22 cellular contexts compared by ENCODE assay signal in genomic region chr22:20448630-20449029, GRCh38.
"Had no signal": no experiment of that assay in that cellular context is flagged by ENCODE, and none has a peak within 500 bp of the region (broad histone marks: within the 10 kb centered on the region; RNA-seq: fewer than 3 reads in every experiment).

No MANE protein-coding gene starts in this region.

- H3K9me3 Mint-ChIP-seq: effector memory CD8-positive, alpha-beta T cell; memory B cell; naive B cell; natural killer cell treated with Interleukin-12 subunit alpha and Interleukin-12 subunit beta and Interleukin-15 and Interleukin-18, amount 100 ng/mL, for 72 hours; neural crest cell; stimulated activated naive B cell treated with anti-CD40 and anti-IgM and Interleukin-4, amounts not matched to agents 10 μg/mL and 1 μg/mL and 100 μg/mL, for 72 hours; stimulated activated naive CD8-positive, alpha-beta T cell treated with anti-CD3 and anti-CD28 coated beads, Interleukin-15, Interleukin-2, amounts not matched to agents 100 ng/mL and 50 ng/mL, for 24 hours had no signal

- H3K27me3 Mint-ChIP-seq: effector memory CD8-positive, alpha-beta T cell; memory B cell; naive B cell; natural killer cell treated with Interleukin-12 subunit alpha and Interleukin-12 subunit beta and Interleukin-15 and Interleukin-18, amount 100 ng/mL, for 72 hours; stimulated activated naive B cell treated with anti-CD40 and anti-IgM and Interleukin-4, amounts not matched to agents 10 μg/mL and 1 μg/mL and 100 μg/mL, for 72 hours; stimulated activated naive CD8-positive, alpha-beta T cell treated with anti-CD3 and anti-CD28 coated beads, Interleukin-15, Interleukin-2, amounts not matched to agents 100 ng/mL and 50 ng/mL, for 24 hours had no signal

- H3K4me1 ChIP-seq: psoas muscle, right lobe of liver, tibial nerve, upper lobe of right lung, uterus had no signal

- H3K9me3 ChIP-seq: neutrophil, psoas muscle, right lobe of liver, thoracic aorta, tibial nerve, upper lobe of right lung, uterus had no signal

- ATAC-seq: effector memory CD8-positive, alpha-beta T cell; left lobe of liver; natural killer cell treated with Interleukin-12 subunit alpha and Interleukin-12 subunit beta and Interleukin-15 and Interleukin-18, amount 100 ng/mL, for 72 hours; psoas muscle; right lobe of liver; stimulated activated naive B cell treated with anti-CD40 and anti-IgM and Interleukin-4, amounts not matched to agents 10 μg/mL and 1 μg/mL and 100 μg/mL, for 72 hours; upper lobe of right lung had no signal

- H3K36me3 Mint-ChIP-seq: natural killer cell treated with Interleukin-12 subunit alpha and Interleukin-12 subunit beta and Interleukin-15 and Interleukin-18, amount 100 ng/mL, for 72 hours had no signal

- H3K4me1 Mint-ChIP-seq: memory B cell, naive B cell had no signal

- H3K27ac ChIP-seq: coronary artery, neutrophil, psoas muscle, right lobe of liver, thoracic aorta, tibial nerve, upper lobe of right lung, uterus had no signal

- H3K27me3 ChIP-seq: neutrophil, right lobe of liver, tibial nerve, upper lobe of right lung, uterus had no signal

- DNase-seq: dermis blood vessel endothelial cell; effector memory CD8-positive, alpha-beta T cell; head of caudate nucleus; naive B cell; small intestine; stimulated activated CD4-positive, alpha-beta T cell treated with anti-CD3 and anti-CD28 coated beads, Interleukin-15, amount 100 ng/mL, for 24 hours; stimulated activated CD4-positive, alpha-beta T cell treated with anti-CD3 and anti-CD28 coated beads, Interleukin-2, amount 100 ng/mL, for 48 hours; stimulated activated naive B cell treated with anti-CD40 and anti-IgM and Interleukin-4, amounts not matched to agents 10 μg/mL and 1 μg/mL and 100 μg/mL, for 72 hours; upper lobe of right lung; uterus had no signal

- H3K4me3 Mint-ChIP-seq: effector memory CD8-positive, alpha-beta T cell; memory B cell; naive B cell; natural killer cell treated with Interleukin-12 subunit alpha and Interleukin-12 subunit beta and Interleukin-15 and Interleukin-18, amount 100 ng/mL, for 72 hours; neural crest cell; stimulated activated naive B cell treated with anti-CD40 and anti-IgM and Interleukin-4, amounts not matched to agents 10 μg/mL and 1 μg/mL and 100 μg/mL, for 72 hours; stimulated activated naive CD8-positive, alpha-beta T cell treated with anti-CD3 and anti-CD28 coated beads, Interleukin-15, Interleukin-2, amounts not matched to agents 100 ng/mL and 50 ng/mL, for 24 hours had no signal

- H3K27ac Mint-ChIP-seq: effector memory CD8-positive, alpha-beta T cell; memory B cell; natural killer cell treated with Interleukin-12 subunit alpha and Interleukin-12 subunit beta and Interleukin-15 and Interleukin-18, amount 100 ng/mL, for 72 hours; stimulated activated naive B cell treated with anti-CD40 and anti-IgM and Interleukin-4, amounts not matched to agents 10 μg/mL and 1 μg/mL and 100 μg/mL, for 72 hours; stimulated activated naive CD8-positive, alpha-beta T cell treated with anti-CD3 and anti-CD28 coated beads, Interleukin-15, Interleukin-2, amounts not matched to agents 100 ng/mL and 50 ng/mL, for 24 hours had no signal

- H3K4me3 ChIP-seq: coronary artery, lung, psoas muscle, right lobe of liver, thoracic aorta, tibial nerve, upper lobe of right lung, uterus had no signal

- H3K36me3 ChIP-seq: right lobe of liver, uterus had no signal
